In the genomic region with DNA sequence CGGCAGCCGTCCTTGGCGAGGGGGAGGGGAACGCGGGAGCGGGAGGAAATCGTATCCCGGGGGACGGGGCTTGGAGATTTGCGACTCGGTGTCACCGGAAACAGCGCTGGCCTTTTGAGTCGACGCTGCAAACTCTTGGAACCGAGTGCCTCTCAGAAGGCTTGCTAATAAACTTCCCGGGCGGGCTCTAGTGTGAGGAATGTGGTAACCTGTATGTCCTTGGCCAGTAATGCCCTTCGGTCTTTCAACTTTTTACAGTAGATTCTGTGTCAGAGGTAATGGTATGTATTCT, we compare ENCODE assay signal across 8 cellular contexts.
DNase-seq lines count a peak whose midpoint lies in the region; ATAC-seq lines count a peak whose summit lies in the region.

No MANE protein-coding gene starts in this region.

- peak overlapping the region; percentile 89 for H3K27ac Mint-ChIP-seq in activated T-helper 1 cell treated with anti-CD3 and anti-CD28 coated beads, Interleukin-12 subunit alpha, Interleukin-12 subunit beta, Interleukin-2, Interleukin-4 antibody, amounts not matched to agents 30 ng/mL and 10 ng/mL and 1 ng/mL, durations not matched to agents 14 hours and 24 hours and 36 hours

- H3K4me1 Mint-ChIP-seq in activated T-helper 1 cell treated with anti-CD3 and anti-CD28 coated beads, Interleukin-12 subunit alpha, Interleukin-12 subunit beta, Interleukin-2, Interleukin-4 antibody, amounts not matched to agents 30 ng/mL and 10 ng/mL and 1 ng/mL, durations not matched to agents 14 hours and 24 hours and 36 hours (ENCODE audit: low read depth), result peaks cover 51% of the 10 kb centered on the region

- peak overlapping the region; percentile 69 for H3K27ac ChIP-seq in substantia nigra (ENCODE audit: low read depth, low read length, poor library complexity, severe bottlenecking)

- no peaks in the 10 kb centered on the region for H3K9me3 ChIP-seq in iPS-18c (ENCODE audit: control insufficient read depth, insufficient read depth, low read length)

- H3K36me3 Mint-ChIP-seq in activated T-helper 1 cell treated with anti-CD3 and anti-CD28 coated beads, Interleukin-12 subunit alpha, Interleukin-12 subunit beta, Interleukin-2, Interleukin-4 antibody, amounts not matched to agents 30 ng/mL and 10 ng/mL and 1 ng/mL, durations not matched to agents 14 hours and 24 hours and 36 hours (ENCODE audit: low read depth), result peaks cover 10% of the 10 kb centered on the region

- peak overlapping the region; percentile 95 for H3K4me3 Mint-ChIP-seq in activated T-helper 1 cell treated with anti-CD3 and anti-CD28 coated beads, Interleukin-12 subunit alpha, Interleukin-12 subunit beta, Interleukin-2, Interleukin-4 antibody, amounts not matched to agents 30 ng/mL and 10 ng/mL and 1 ng/mL, durations not matched to agents 14 hours and 24 hours and 36 hours

- no peaks in the 10 kb centered on the region for H3K9me3 Mint-ChIP-seq in activated T-helper 1 cell treated with anti-CD3 and anti-CD28 coated beads, Interleukin-12 subunit alpha, Interleukin-12 subunit beta, Interleukin-2, Interleukin-4 antibody, amounts not matched to agents 30 ng/mL and 10 ng/mL and 1 ng/mL, durations not matched to agents 14 hours and 24 hours and 36 hours

- peak overlapping the region; percentile 57 for H3K4me3 ChIP-seq in iPS-18c (ENCODE audit: insufficient read depth, low read depth, low read length)

- DNase-seq in stimulated activated CD8-positive, alpha-beta memory T cell treated with anti-CD3 and anti-CD28 coated beads, Interleukin-12 subunit alpha, Interleukin-12 subunit beta, amount 100 ng/mL, for 1 hour (ENCODE audit: low read depth), result peak; percentile 15
- DNase-seq in stimulated activated CD8-positive, alpha-beta memory T cell treated with anti-CD3 and anti-CD28 coated beads, Interleukin-4, amount 100 ng/mL, for 48 hours, result no peak
- DNase-seq in activated T-helper 1 cell treated with anti-CD3 and anti-CD28 coated beads, Interleukin-12 subunit alpha, Interleukin-12 subunit beta, Interleukin-2, Interleukin-4 antibody, amounts not matched to agents 30 ng/mL and 10 ng/mL and 1 ng/mL, durations not matched to agents 14 hours and 24 hours and 36 hours (ENCODE audit: low spot score), result no peak
- DNase-seq in substantia nigra (lab: John Stamatoyannopoulos, UW) (no peak), NCI-H2196 (lab: John Stamatoyannopoulos, UW; ENCODE audit: unreplicated experiment) (no peak)
- DNase-seq in effector CD4-positive, alpha-beta T cell, result no peak

- intact Hi-C loops in activated T-helper 1 cell treated with anti-CD3 and anti-CD28 coated beads, Interleukin-12 subunit alpha, Interleukin-12 subunit beta, Interleukin-2, Interleukin-4 antibody, amounts not matched to agents 30 ng/mL and 10 ng/mL and 1 ng/mL, durations not matched to agents 14 hours and 24 hours and 36 hours (cut with micrococcal nuclease), result loop anchor here (1.0 to 10.0 kb wide), 5 partner anchors 92 to 1498 kb away; a partner anchor contains a TSS

- H3K27me3 Mint-ChIP-seq in activated T-helper 1 cell treated with anti-CD3 and anti-CD28 coated beads, Interleukin-12 subunit alpha, Interleukin-12 subunit beta, Interleukin-2, Interleukin-4 antibody, amounts not matched to agents 30 ng/mL and 10 ng/mL and 1 ng/mL, durations not matched to agents 14 hours and 24 hours and 36 hours (ENCODE audit: insufficient read depth), result peaks cover 2% of the 10 kb centered on the region

- ATAC-seq in GM19328 (IDR thresholded peaks at IDR 0.05; ENCODE audit: unreplicated experiment), result no peak
